Comparison of ENCODE assay signal across 9 cellular contexts in genomic region chr10:73576178-73576889, GRCh38. TPM values are rescaled to one million over a fixed set of nuclear protein-coding genes. Genes with fewer than 3 reads are reported as not detected.
DNase-seq lines count a peak whose midpoint lies in the region; ATAC-seq, FAIRE-seq and TF ChIP-seq lines count a peak whose summit lies in the region.
"Had no signal": no experiment of that assay in that cellular context is flagged by ENCODE, and none has a peak within 500 bp of the region (broad histone marks: within the 10 kb centered on the region; RNA-seq: fewer than 3 reads in every experiment).

No MANE protein-coding gene starts in this region.

- no peak overlapping the region for H3K4me3 ChIP-seq in kidney (ENCODE audit: low read length in 2 of 2)

- CTCF ChIA-PET in activated CD8-positive, alpha-beta T cell treated with anti-CD3 and anti-CD28 coated beads for 36 hours (lab: Charles Lee): no interaction called here

- no peaks in the 10 kb centered on the region for H3K36me3 Mint-ChIP-seq in effector memory CD8-positive, alpha-beta T cell (ENCODE audit: insufficient read depth)
- H3K36me3 Mint-ChIP-seq in activated CD8-positive, alpha-beta T cell treated with anti-CD3 and anti-CD28 coated beads for 36 hours (ENCODE audit: low read depth): no peaks in the 10 kb centered on the region

- no peak for TF ChIP-seq CTCF in kidney (IDR thresholded peaks at IDR 0.05; ENCODE audit: borderline replicate concordance, extremely low read depth, insufficient read depth)
- no peak for TF ChIP-seq CTCF in activated CD8-positive, alpha-beta T cell treated with anti-CD3 and anti-CD28 coated beads for 36 hours (IDR thresholded peaks at IDR 0.05)

- no peaks in the 10 kb centered on the region for H3K36me3 ChIP-seq in kidney (ENCODE audit: control insufficient read depth in 1 of 2, insufficient read depth in 2 of 2, low read length in 2 of 2)

- intact Hi-C loops in kidney (cut with DNase I): no loop called here
- intact Hi-C loops in activated CD8-positive, alpha-beta T cell treated with anti-CD3 and anti-CD28 coated beads for 36 hours (cut with micrococcal nuclease): no loop called here

- H3K27me3 Mint-ChIP-seq in effector memory CD8-positive, alpha-beta T cell: no peaks in the 10 kb centered on the region
- H3K27me3 Mint-ChIP-seq in activated CD8-positive, alpha-beta T cell treated with anti-CD3 and anti-CD28 coated beads for 36 hours: no peaks in the 10 kb centered on the region

- no peaks in the 10 kb centered on the region for H3K4me1 Mint-ChIP-seq in effector memory CD8-positive, alpha-beta T cell (ENCODE audit: low read depth in 2 of 2)
- no peaks in the 10 kb centered on the region for H3K4me1 Mint-ChIP-seq in activated CD8-positive, alpha-beta T cell treated with anti-CD3 and anti-CD28 coated beads for 36 hours (ENCODE audit: low read depth)

- peaks cover 0 to 19% of the 10 kb centered on the region in 2 donors for H3K4me1 ChIP-seq in kidney (ENCODE audit: control insufficient read depth in 1 of 2, insufficient read depth in 1 of 2, low read depth in 1 of 2, low read length in 2 of 2)

- H3K9ac ChIP-seq in kidney (ENCODE audit: low read length in 2 of 2): peak overlapping the region in 1 of 2 donors; percentile 4

- no peak for DNase-seq in H54 (ENCODE audit: insufficient read length, low spot score)
- DNase-seq in brain pericyte (ENCODE audit: low read depth, low spot score): peak; percentile 27
- no peak for DNase-seq in kidney
- DNase-seq in substantia nigra (lab: John Stamatoyannopoulos, UW): no peak
- DNase-seq in effector memory CD8-positive, alpha-beta T cell: no peak
- DNase-seq in activated CD8-positive, alpha-beta T cell treated with anti-CD3 and anti-CD28 coated beads for 36 hours: no peak

- FAIRE-seq in H54 (lab: Jason Lieb, UNC): peak; percentile 87
- peak; percentile 39 for FAIRE-seq in kidney (lab: Jason Lieb, UNC)

- H3K27ac Mint-ChIP-seq in effector memory CD8-positive, alpha-beta T cell: peak overlapping the region in 1 of 2 donors; percentile 11
- no peak overlapping the region for H3K27ac Mint-ChIP-seq in activated CD8-positive, alpha-beta T cell treated with anti-CD3 and anti-CD28 coated beads for 36 hours
- H3K27ac Mint-ChIP-seq: T-helper 1 cell treated with Interleukin-12 subunit alpha and Interleukin-12 subunit beta and Interleukin-4 antibody, amounts not matched to agents 30 μg/mL and 1 μg/mL, for 36 hours had no signal

- POLR2A ChIA-PET in activated CD8-positive, alpha-beta T cell treated with anti-CD3 and anti-CD28 coated beads for 36 hours (lab: Charles Lee): no interaction called here

- ATAC-seq in HG02623 (IDR thresholded peaks at IDR 0.05; ENCODE audit: unreplicated experiment): no peak
- ATAC-seq in effector memory CD8-positive, alpha-beta T cell (replicated peaks): no peak
- ATAC-seq in activated CD8-positive, alpha-beta T cell treated with anti-CD3 and anti-CD28 coated beads for 36 hours: no peak
- no peak for ATAC-seq in activated CD4-positive, CD25-positive, alpha-beta regulatory T cell treated with anti-CD3 and anti-CD28 coated beads, Interleukin-2, amount 50 U/mL, for 24 hours

- H3K9me3 ChIP-seq in kidney (ENCODE audit: control insufficient read depth in 1 of 2, low read length in 2 of 2): no peaks in the 10 kb centered on the region

- TF ChIP-seq POLR2A in H54 (IDR thresholded peaks at IDR 0.05; ENCODE audit: low read depth, low read length): no peak

- H3K27ac ChIP-seq in kidney (ENCODE audit: low read depth in 2 of 2, low read length in 2 of 2) (peak overlapping the region; percentile 0 to 53), substantia nigra (ENCODE audit: low read depth, low read length, poor library complexity, severe bottlenecking) (peak overlapping the region; percentile 14)

- H3K4me3 Mint-ChIP-seq in effector memory CD8-positive, alpha-beta T cell: no peak overlapping the region
- no peak overlapping the region for H3K4me3 Mint-ChIP-seq in activated CD8-positive, alpha-beta T cell treated with anti-CD3 and anti-CD28 coated beads for 36 hours
- H3K4me3 Mint-ChIP-seq: T-helper 1 cell treated with Interleukin-12 subunit alpha and Interleukin-12 subunit beta and Interleukin-4 antibody, amounts not matched to agents 30 μg/mL and 1 μg/mL, for 36 hours had no signal

- no peaks in the 10 kb centered on the region for H3K9me3 Mint-ChIP-seq in effector memory CD8-positive, alpha-beta T cell
- H3K9me3 Mint-ChIP-seq in activated CD8-positive, alpha-beta T cell treated with anti-CD3 and anti-CD28 coated beads for 36 hours: no peaks in the 10 kb centered on the region
- H3K9me3 Mint-ChIP-seq: T-helper 1 cell treated with Interleukin-12 subunit alpha and Interleukin-12 subunit beta and Interleukin-4 antibody, amounts not matched to agents 30 μg/mL and 1 μg/mL, for 36 hours had no signal

RNA-seq across cellular contexts. Expression of gene USP54, which starts 14.8 kb away (rescaled TPM):
- 46.9 TPM for total RNA-seq in kidney
- polyA plus RNA-seq in kidney (ENCODE audit: insufficient read depth, low read depth, low replicate concordance): 5.8 TPM
- total RNA-seq in activated CD8-positive, alpha-beta T cell treated with anti-CD3 and anti-CD28 coated beads for 36 hours: 1 to 10 TPM; 3.1 to 4.6 TPM
